Comparison of ENCODE assay signal across 1 cellular context in the genomic region with DNA sequence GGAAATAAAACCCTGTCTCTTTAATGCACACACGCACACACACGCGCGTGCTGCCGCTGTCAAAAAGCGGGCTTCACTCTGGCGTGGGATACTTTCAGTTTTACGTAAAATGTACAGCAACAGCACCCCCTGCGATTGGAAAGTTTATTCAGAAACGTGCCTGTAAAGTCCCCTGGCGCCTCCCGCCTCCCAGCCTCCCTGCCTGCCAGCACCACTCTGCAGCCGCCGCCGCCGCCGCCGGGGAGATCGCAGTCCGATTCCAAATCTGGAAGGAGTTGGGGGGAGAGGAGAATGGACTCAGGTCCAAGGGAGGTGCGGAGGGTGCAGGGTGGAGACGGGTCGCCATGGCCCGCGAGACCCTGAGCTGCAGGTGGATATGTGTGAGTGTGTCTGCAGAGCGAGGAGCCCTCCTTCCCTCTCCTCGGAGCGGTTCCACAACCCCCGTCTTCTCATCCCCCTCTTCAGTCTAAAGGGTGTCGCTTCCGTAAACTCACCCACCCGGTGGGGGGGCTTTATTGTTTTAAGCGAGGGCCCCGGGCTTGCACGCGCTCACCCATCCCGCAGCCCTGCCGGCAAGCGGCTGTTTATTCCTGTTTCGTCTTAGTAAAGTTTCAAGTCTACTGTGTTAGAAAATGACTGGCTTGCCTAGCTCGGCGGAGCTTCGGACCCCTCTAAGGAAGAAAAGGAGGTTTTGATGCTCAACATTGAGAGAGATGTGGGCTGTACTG.
TF ChIP-seq lines count a peak whose summit lies in the region.

No MANE protein-coding gene starts in this region.

TF ChIP-seq in HepG2, 621 proteins besides CTCF, POLR2A, EP300 and RAD21 (continued from another document and continues in another):
- TF ChIP-seq, protein P1, sequence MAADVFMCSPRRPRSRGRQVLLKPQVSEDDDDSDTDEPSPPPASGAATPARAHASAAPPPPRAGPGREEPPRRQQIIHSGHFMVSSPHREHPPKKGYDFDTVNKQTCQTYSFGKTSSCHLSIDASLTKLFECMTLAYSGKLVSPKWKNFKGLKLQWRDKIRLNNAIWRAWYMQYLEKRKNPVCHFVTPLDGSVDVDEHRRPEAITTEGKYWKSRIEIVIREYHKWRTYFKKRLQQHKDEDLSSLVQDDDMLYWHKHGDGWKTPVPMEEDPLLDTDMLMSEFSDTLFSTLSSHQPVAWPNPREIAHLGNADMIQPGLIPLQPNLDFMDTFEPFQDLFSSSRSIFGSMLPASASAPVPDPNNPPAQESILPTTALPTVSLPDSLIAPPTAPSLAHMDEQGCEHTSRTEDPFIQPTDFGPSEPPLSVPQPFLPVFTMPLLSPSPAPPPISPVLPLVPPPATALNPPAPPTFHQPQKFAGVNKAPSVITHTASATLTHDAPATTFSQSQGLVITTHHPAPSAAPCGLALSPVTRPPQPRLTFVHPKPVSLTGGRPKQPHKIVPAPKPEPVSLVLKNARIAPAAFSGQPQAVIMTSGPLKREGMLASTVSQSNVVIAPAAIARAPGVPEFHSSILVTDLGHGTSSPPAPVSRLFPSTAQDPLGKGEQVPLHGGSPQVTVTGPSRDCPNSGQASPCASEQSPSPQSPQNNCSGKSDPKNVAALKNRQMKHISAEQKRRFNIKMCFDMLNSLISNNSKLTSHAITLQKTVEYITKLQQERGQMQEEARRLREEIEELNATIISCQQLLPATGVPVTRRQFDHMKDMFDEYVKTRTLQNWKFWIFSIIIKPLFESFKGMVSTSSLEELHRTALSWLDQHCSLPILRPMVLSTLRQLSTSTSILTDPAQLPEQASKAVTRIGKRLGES (CRISPR knock-in tag; IDR thresholded peaks at IDR 0.05; ENCODE audit: borderline replicate concordance), result no peak
- TF ChIP-seq SALL1 (CRISPR knock-in tag; IDR thresholded peaks at IDR 0.05), result no peak
- no peak for TF ChIP-seq TCF7 (IDR thresholded peaks at IDR 0.05; ENCODE audit: low read depth)
- peak; percentile 27 for TF ChIP-seq AGO1 (IDR thresholded peaks at IDR 0.05; ENCODE audit: low read depth, low read length, poor library complexity, severe bottlenecking)
- no peak for TF ChIP-seq ZNF317 (CRISPR knock-in tag; IDR thresholded peaks at IDR 0.05)
- TF ChIP-seq ZFP91 (CRISPR knock-in tag; IDR thresholded peaks at IDR 0.05; ENCODE audit: borderline replicate concordance), result peak; percentile 74
- peak; percentile 89 for TF ChIP-seq HNRNPLL (IDR thresholded peaks at IDR 0.05; ENCODE audit: low read depth, low read length, poor library complexity, severe bottlenecking)
- TF ChIP-seq ZNF234 (CRISPR knock-in tag; conservative IDR thresholded peaks at IDR 0.05), result no peak
- TF ChIP-seq ZBTB49 (CRISPR knock-in tag; IDR thresholded peaks at IDR 0.05; ENCODE audit: borderline replicate concordance), result no peak
- TF ChIP-seq SRSF1 (optimal IDR thresholded peaks at IDR 0.05; ENCODE audit: low read depth, low read length), result no peak
- no peak; the same call in 1 of the 2 replicates for TF ChIP-seq ZNF598 (CRISPR knock-in tag; IDR thresholded peaks at IDR 0.05; ENCODE audit: borderline replicate concordance)
- no peak for TF ChIP-seq BCL6 (CRISPR knock-in tag; IDR thresholded peaks at IDR 0.05)
- no peak for TF ChIP-seq SOX13 (IDR thresholded peaks at IDR 0.05)
- no peak for TF ChIP-seq SOX13 (CRISPR knock-in tag; conservative IDR thresholded peaks at IDR 0.05 in 1 of 2, IDR thresholded peaks at IDR 0.05 in 1 of 2)
- TF ChIP-seq NR0B2 (CRISPR knock-in tag; IDR thresholded peaks at IDR 0.05), result peak; percentile 82; the same call in 1 of the 2 replicates
- peak; percentile 3; the same call in 1 of the 2 replicates for TF ChIP-seq PATZ1 (CRISPR knock-in tag; IDR thresholded peaks at IDR 0.05)
- TF ChIP-seq, protein P2, sequence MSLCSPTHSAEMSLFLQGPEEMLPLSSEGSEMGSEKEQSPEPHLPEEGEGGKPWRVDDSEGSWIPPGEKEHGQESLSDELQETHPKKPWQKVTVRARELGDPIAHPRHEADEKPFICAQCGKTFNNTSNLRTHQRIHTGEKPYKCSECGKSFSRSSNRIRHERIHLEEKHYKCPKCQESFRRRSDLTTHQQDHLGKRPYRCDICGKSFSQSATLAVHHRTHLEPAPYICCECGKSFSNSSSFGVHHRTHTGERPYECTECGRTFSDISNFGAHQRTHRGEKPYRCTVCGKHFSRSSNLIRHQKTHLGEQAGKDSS (CRISPR knock-in tag; IDR thresholded peaks at IDR 0.05; ENCODE audit: borderline replicate concordance, low read depth), result no peak
- TF ChIP-seq RBM39 (IDR thresholded peaks at IDR 0.05; ENCODE audit: low read depth, low read length, poor library complexity, severe bottlenecking), result peak; percentile 47
- no peak for TF ChIP-seq RXRA (CRISPR knock-in tag; IDR thresholded peaks at IDR 0.05)
- no peak for TF ChIP-seq CBX2 (IDR thresholded peaks at IDR 0.05; ENCODE audit: low read depth, low read length)
- peak; percentile 63; the same call in 1 of the 2 replicates for TF ChIP-seq CBX2 (CRISPR knock-in tag; IDR thresholded peaks at IDR 0.05; ENCODE audit: low read depth)
- TF ChIP-seq ZNF589 (CRISPR knock-in tag; conservative IDR thresholded peaks at IDR 0.05), result no peak
- TF ChIP-seq GABPA (IDR thresholded peaks at IDR 0.05; ENCODE audit: low read depth, low read length), result no peak
- no peak for TF ChIP-seq GABPA (CRISPR knock-in tag; IDR thresholded peaks at IDR 0.05; ENCODE audit: low read depth)
- TF ChIP-seq NCOA2 (CRISPR knock-in tag; IDR thresholded peaks at IDR 0.05), result no peak
- 0 out of 2 replicates have a peak, but pooled peaks have one; percentile 28 for TF ChIP-seq HDAC1 (CRISPR knock-in tag; IDR thresholded peaks at IDR 0.05)
- no peak for TF ChIP-seq ZNF772 (CRISPR knock-in tag; IDR thresholded peaks at IDR 0.05)
- no peak for TF ChIP-seq SP1 (IDR thresholded peaks at IDR 0.05)
- TF ChIP-seq SP1 (CRISPR knock-in tag; IDR thresholded peaks at IDR 0.05), result no peak
- TF ChIP-seq ZBTB1 (CRISPR knock-in tag; IDR thresholded peaks at IDR 0.05; ENCODE audit: borderline replicate concordance), result no peak
- peak; percentile 59; the same call in 1 of the 2 replicates for TF ChIP-seq POGK (CRISPR knock-in tag; conservative IDR thresholded peaks at IDR 0.05)
- no peak for TF ChIP-seq TRIM22 (IDR thresholded peaks at IDR 0.05)
- TF ChIP-seq SMARCE1 (IDR thresholded peaks at IDR 0.05; ENCODE audit: borderline replicate concordance), result no peak
- TF ChIP-seq PTBP1 (IDR thresholded peaks at IDR 0.05; ENCODE audit: low read depth, low read length, poor library complexity, severe bottlenecking), result no peak
- TF ChIP-seq HNRNPUL1 (IDR thresholded peaks at IDR 0.05; ENCODE audit: low read depth, low read length), result no peak
- TF ChIP-seq RFXANK (CRISPR knock-in tag; IDR thresholded peaks at IDR 0.05), result no peak
- TF ChIP-seq SOX6 (IDR thresholded peaks at IDR 0.05), result no peak
- TF ChIP-seq SOX6 (CRISPR knock-in tag; IDR thresholded peaks at IDR 0.05), result 0 out of 2 replicates have a peak, but pooled peaks have one; percentile 29
- no peak for TF ChIP-seq CENPT (CRISPR knock-in tag; IDR thresholded peaks at IDR 0.05; ENCODE audit: low read depth)
- TF ChIP-seq NFE2 (CRISPR knock-in tag; IDR thresholded peaks at IDR 0.05), result no peak
- TF ChIP-seq RFX3 (CRISPR knock-in tag; IDR thresholded peaks at IDR 0.05), result no peak
- TF ChIP-seq KDM4B (CRISPR knock-in tag; IDR thresholded peaks at IDR 0.05), result 0 out of 2 replicates have a peak, but pooled peaks have one; percentile 19
- no peak for TF ChIP-seq NPAS2 (CRISPR knock-in tag; IDR thresholded peaks at IDR 0.05; ENCODE audit: borderline replicate concordance)
- 0 out of 2 replicates have a peak, but pooled peaks have one; percentile 79 for TF ChIP-seq SP140L (CRISPR knock-in tag; IDR thresholded peaks at IDR 0.05; ENCODE audit: borderline replicate concordance)
- TF ChIP-seq ZNF784 (CRISPR knock-in tag; IDR thresholded peaks at IDR 0.05; ENCODE audit: borderline replicate concordance), result no peak
- 0 out of 2 replicates have a peak, but pooled peaks have one; percentile 22 for TF ChIP-seq EZH2 (conservative IDR thresholded peaks at IDR 0.05; ENCODE audit: low read depth, low read length)
- TF ChIP-seq AGO2 (optimal IDR thresholded peaks at IDR 0.05; ENCODE audit: low read depth, low read length), result no peak
- no peak for TF ChIP-seq ZNF562 (CRISPR knock-in tag; IDR thresholded peaks at IDR 0.05; ENCODE audit: borderline replicate concordance)
- TF ChIP-seq ZBTB3 (CRISPR knock-in tag; IDR thresholded peaks at IDR 0.05; ENCODE audit: borderline replicate concordance, low read depth), result no peak
- TF ChIP-seq ZNF775 (CRISPR knock-in tag; IDR thresholded peaks at IDR 0.05; ENCODE audit: borderline replicate concordance), result no peak
- TF ChIP-seq ETV5 (CRISPR knock-in tag; IDR thresholded peaks at IDR 0.05; ENCODE audit: borderline replicate concordance), result no peak
- TF ChIP-seq YEATS2 (CRISPR knock-in tag; IDR thresholded peaks at IDR 0.05; ENCODE audit: borderline replicate concordance), result no peak
- TF ChIP-seq RBAK (CRISPR knock-in tag; IDR thresholded peaks at IDR 0.05), result no peak
